In the genomic region with DNA sequence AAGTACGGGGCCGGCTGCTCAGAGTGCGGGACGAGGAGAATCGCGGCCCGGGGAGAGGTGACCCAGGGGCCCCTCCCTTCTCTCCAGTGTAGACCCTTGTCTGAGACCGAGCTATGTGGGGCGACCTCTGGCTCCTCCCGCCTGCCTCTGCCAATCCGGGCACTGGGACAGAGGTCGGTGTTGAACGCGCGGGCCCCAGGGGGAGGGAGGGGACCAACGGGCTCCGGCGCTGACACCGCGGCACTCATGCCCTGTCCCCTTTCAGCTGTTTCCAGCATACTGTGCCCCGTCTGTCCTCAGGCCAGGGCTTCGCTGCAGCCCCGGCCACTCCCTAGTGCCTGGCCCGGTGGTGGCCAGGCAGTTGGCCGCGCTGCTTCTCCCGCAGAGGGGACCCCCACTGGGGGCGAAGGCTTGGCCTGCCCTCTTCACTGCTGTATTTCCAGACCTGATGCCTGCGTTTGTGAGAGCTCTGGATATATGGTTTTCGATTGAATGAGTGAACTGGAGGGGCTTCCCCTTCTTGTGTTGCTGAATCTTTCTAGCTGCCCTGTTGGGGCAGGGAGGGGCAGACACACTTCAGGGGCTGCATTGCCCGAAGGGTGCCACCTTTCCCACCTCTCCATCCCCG, we compare ENCODE assay signal across 8 cellular contexts. TPM values are rescaled to one million over a fixed set of nuclear protein-coding genes. Genes with fewer than 3 reads are reported as not detected.
DNase-seq lines count a peak whose midpoint lies in the region; ATAC-seq and TF ChIP-seq lines count a peak whose summit lies in the region.

No MANE protein-coding gene starts in this region.

- in situ Hi-C loops in KBM-7 (cut with MboI; ENCODE audit: low pct_unique_long_range_greater_than_20kb, low sequenced_read_pairs): no loop called here

- H3K27ac ChIP-seq in DOHH2 (ENCODE audit: low read depth, low read length): peak overlapping the region; percentile 72
- H3K27ac ChIP-seq in duodenal mucosa (ENCODE audit: low read depth, low read length): peak overlapping the region; percentile 74
- H3K27ac ChIP-seq in lung (ENCODE audit: low read depth in 1 of 2, low read length in 1 of 2): peak overlapping the region; percentile 75 to 79

- H3K4me2 ChIP-seq in DOHH2 (ENCODE audit: low read length): peak overlapping the region; percentile 86

- ATAC-seq in GM21576 (IDR thresholded peaks at IDR 0.05; ENCODE audit: unreplicated experiment) (peak; percentile 29), lung (ENCODE audit: insufficient read depth, low FRiP score) (peak; percentile 28)

- H3K9me3 ChIP-seq in DOHH2 (ENCODE audit: control insufficient read depth, insufficient read depth, low read length): no peaks in the 10 kb centered on the region
- H3K9me3 ChIP-seq in duodenal mucosa (ENCODE audit: control insufficient read depth in 1 of 2, low read length in 2 of 2): no peaks in the 10 kb centered on the region
- H3K9me3 ChIP-seq in lung (ENCODE audit: control insufficient read depth in 2 of 2, insufficient read depth in 1 of 2, low read length in 1 of 2): peaks cover 0 to 2% of the 10 kb centered on the region in 2 donors

- peak; percentile 45 for DNase-seq in KBM-7
- peak; percentile 69 for DNase-seq in activated CD4-positive, alpha-beta T cell treated with anti-CD3 and anti-CD28 coated beads for 48 hours
- DNase-seq in lung (ENCODE audit: low spot score): peak; percentile 64
- DNase-seq in stimulated activated CD8-positive, alpha-beta memory T cell treated with anti-CD3 and anti-CD28 coated beads, Interleukin-15, amount 100 ng/mL, for 24 hours (ENCODE audit: low read depth): peak; percentile 9
- DNase-seq in NCI-H187 treated with DMSO at 0.1 percent for 48 hours (lab: John Stamatoyannopoulos, UW): no peak

- peaks cover 72% of the 10 kb centered on the region for H3K79me2 ChIP-seq in DOHH2 (ENCODE audit: control insufficient read depth, low read length)

- no peak for TF ChIP-seq CTCF in DOHH2 (IDR thresholded peaks at IDR 0.05; ENCODE audit: low read depth, low read length, poor library complexity, severe bottlenecking)
- TF ChIP-seq CTCF in lung (IDR thresholded peaks at IDR 0.05; ENCODE audit: control extremely low read depth, extremely low read depth): no peak

- H3K27me3 ChIP-seq in DOHH2 (ENCODE audit: control insufficient read depth, low read length) (no peaks in the 10 kb centered on the region), duodenal mucosa (ENCODE audit: control insufficient read depth in 1 of 2, insufficient read depth in 2 of 2, low read length in 2 of 2) (no peaks in the 10 kb centered on the region), lung (ENCODE audit: control insufficient read depth, insufficient read depth) (no peaks in the 10 kb centered on the region)

- H3K36me3 ChIP-seq in DOHH2 (ENCODE audit: control insufficient read depth, low read length) (peaks cover 70% of the 10 kb centered on the region), duodenal mucosa (ENCODE audit: control insufficient read depth in 1 of 2, insufficient read depth in 2 of 2, low read length in 2 of 2) (peaks cover 33 to 43% of the 10 kb centered on the region in 2 donors), lung (ENCODE audit: control insufficient read depth in 2 of 2, insufficient read depth in 2 of 2, low read length in 2 of 2) (peaks cover 21 to 25% of the 10 kb centered on the region in 2 donors)

- no peaks in the 10 kb centered on the region for H3K9me2 ChIP-seq in DOHH2 (replicated peaks; ENCODE audit: control insufficient read depth, low read length)

- 7 to 9% methylated on average over 29 to 32 of the region's 32 CpGs for WGBS in lung, 2 donors

- H3F3A ChIP-seq in DOHH2 (ENCODE audit: control insufficient read depth, insufficient read depth): no peaks in the 10 kb centered on the region

- H3K4me1 ChIP-seq in DOHH2 (ENCODE audit: control insufficient read depth, low read length) (peaks cover 44% of the 10 kb centered on the region), duodenal mucosa (ENCODE audit: control insufficient read depth in 1 of 2, insufficient read depth in 2 of 2, low read length in 2 of 2) (peaks cover 28 to 33% of the 10 kb centered on the region in 2 donors), lung (ENCODE audit: control insufficient read depth in 2 of 2, insufficient read depth in 2 of 2, low read length in 2 of 2) (peaks cover 5 to 16% of the 10 kb centered on the region in 2 donors)

- peak overlapping the region; percentile 79 for H3K4me3 ChIP-seq in DOHH2 (ENCODE audit: low read length)
- peak overlapping the region; percentile 92 to 95 for H3K4me3 ChIP-seq in duodenal mucosa (ENCODE audit: low read depth in 1 of 2, low read length in 2 of 2)
- H3K4me3 ChIP-seq in lung: peak overlapping the region; percentile 83

- peaks cover 20% of the 10 kb centered on the region for H4K20me1 ChIP-seq in DOHH2 (ENCODE audit: control insufficient read depth, insufficient read depth, low read depth, low read length)

- peak overlapping the region; percentile 86 to 91 for H3K9ac ChIP-seq in duodenal mucosa (ENCODE audit: low read depth in 1 of 2, low read length in 2 of 2)

RNA-seq across cellular contexts. Expression of a gene that starts 0.8 kb away (rescaled TPM):
- 100 to 1,000 TPM; 129 to 179 TPM for total RNA-seq in lung
- polyA plus RNA-seq in lung: 100 to 1,000 TPM; 509 to 633 TPM

RNA-seq across cellular contexts. Expression of a gene that starts 1.0 kb away (rescaled TPM):
- total RNA-seq in lung: 10 to 100 TPM in 1 of 2 donors, 1 to 10 TPM in 1; 9.1 to 19.5 TPM
- 10 to 100 TPM; 15.0 to 24.6 TPM for polyA plus RNA-seq in lung
